Comparison of ENCODE assay signal across 9 cellular contexts in genomic region chr7:151599401-151600227, GRCh38.
DNase-seq lines count a peak whose midpoint lies in the region; ATAC-seq and TF ChIP-seq lines count a peak whose summit lies in the region.
"Had no signal": no experiment of that assay in that cellular context is flagged by ENCODE, and none has a peak within 500 bp of the region (broad histone marks: within the 10 kb centered on the region; RNA-seq: fewer than 3 reads in every experiment).

No MANE protein-coding gene starts in this region.

- no peak for TF ChIP-seq POLR2A in breast epithelium (IDR thresholded peaks at IDR 0.05)
- TF ChIP-seq POLR2A in transverse colon (IDR thresholded peaks at IDR 0.05): no peak

- no peaks in the 10 kb centered on the region for H3K9me3 ChIP-seq in breast epithelium
- H3K9me3 ChIP-seq in transverse colon: no peaks in the 10 kb centered on the region
- H3K9me3 ChIP-seq: BLaER1 had no signal

- DNase-seq in activated CD4-positive, alpha-beta memory T cell treated with anti-CD3 and anti-CD28 coated beads for 36 hours: peak; percentile 28
- no peak for DNase-seq in activated CD4-positive, alpha-beta memory T cell treated with anti-CD3 and anti-CD28 coated beads, Interleukin-2, amount 10 ng/mL, durations not matched to agents 7 days and 5 days
- DNase-seq in breast epithelium (ENCODE audit: low spot score in 2 of 2) (peak in 1 of 2 donors; percentile 35), left lobe of liver (ENCODE audit: low spot score) (no peak), transverse colon (peak; percentile 16), GM19238 (ENCODE audit: insufficient read length, low spot score) (no peak), NCI-H2081 treated with DMSO at 0.1 percent for 48 hours (lab: John Stamatoyannopoulos, UW) (no peak)

- peaks cover 18% of the 10 kb centered on the region for H3K4me1 Mint-ChIP-seq in activated CD4-positive, alpha-beta memory T cell treated with anti-CD3 and anti-CD28 coated beads for 36 hours (ENCODE audit: low read depth)
- H3K4me1 Mint-ChIP-seq in activated CD4-positive, alpha-beta memory T cell treated with anti-CD3 and anti-CD28 coated beads, Interleukin-2, amount 10 ng/mL, durations not matched to agents 7 days and 5 days: no peaks in the 10 kb centered on the region

- H3K27ac ChIP-seq in breast epithelium (peak overlapping the region; percentile 77 to 79), transverse colon (peak overlapping the region; percentile 71 to 87 (median 81))
- H3K27ac ChIP-seq: BLaER1 had no signal

- peak; percentile 41 for ATAC-seq in left lobe of liver
- no peak for ATAC-seq in GM21381 (IDR thresholded peaks at IDR 0.05; ENCODE audit: unreplicated experiment)

- H3K4me3 ChIP-seq in breast epithelium (no peak overlapping the region), transverse colon (no peak overlapping the region)
- H3K4me3 ChIP-seq: BLaER1 had no signal

- H3K27me3 ChIP-seq in breast epithelium (no peaks in the 10 kb centered on the region), transverse colon (no peaks in the 10 kb centered on the region)
- H3K27me3 ChIP-seq: BLaER1 had no signal

- no peak overlapping the region for H3K27ac Mint-ChIP-seq in activated CD4-positive, alpha-beta memory T cell treated with anti-CD3 and anti-CD28 coated beads for 36 hours
- no peak overlapping the region for H3K27ac Mint-ChIP-seq in activated CD4-positive, alpha-beta memory T cell treated with anti-CD3 and anti-CD28 coated beads, Interleukin-2, amount 10 ng/mL, durations not matched to agents 7 days and 5 days

- no peak overlapping the region for H3K4me3 Mint-ChIP-seq in activated CD4-positive, alpha-beta memory T cell treated with anti-CD3 and anti-CD28 coated beads for 36 hours
- H3K4me3 Mint-ChIP-seq in activated CD4-positive, alpha-beta memory T cell treated with anti-CD3 and anti-CD28 coated beads, Interleukin-2, amount 10 ng/mL, durations not matched to agents 7 days and 5 days: no peak overlapping the region

- no peak for TF ChIP-seq EP300 in transverse colon (IDR thresholded peaks at IDR 0.05; ENCODE audit: low read depth)

- H3K36me3 ChIP-seq in breast epithelium: no peaks in the 10 kb centered on the region
- H3K36me3 ChIP-seq in transverse colon: no peaks in the 10 kb centered on the region

- CTCF ChIA-PET in activated CD4-positive, alpha-beta memory T cell treated with anti-CD3 and anti-CD28 coated beads for 36 hours (lab: Charles Lee): interaction anchor here (0.7 to 1.9 kb wide), 4 partner anchors 33 to 285 kb away, joined by 3 to 4 read pairs (median 3); no protein-coding TSS in a partner anchor
- CTCF ChIA-PET in activated CD4-positive, alpha-beta memory T cell treated with anti-CD3 and anti-CD28 coated beads, Interleukin-2, amount 10 ng/mL, durations not matched to agents 7 days and 5 days (lab: Charles Lee): no interaction called here

- POLR2A ChIA-PET in activated CD4-positive, alpha-beta memory T cell treated with anti-CD3 and anti-CD28 coated beads for 36 hours (lab: Charles Lee): no interaction called here
- POLR2A ChIA-PET in activated CD4-positive, alpha-beta memory T cell treated with anti-CD3 and anti-CD28 coated beads, Interleukin-2, amount 10 ng/mL, durations not matched to agents 7 days and 5 days (lab: Charles Lee): no interaction called here

- peaks cover 0 to 3% of the 10 kb centered on the region in 2 donors for H3K4me1 ChIP-seq in breast epithelium
- peaks cover 0 to 23% (median 18%) of the 10 kb centered on the region in 4 donors for H3K4me1 ChIP-seq in transverse colon

- 60 to 64% methylated on average over 4 to 10 of the region's 10 CpGs for WGBS in transverse colon (ENCODE audit: low coverage in 1 of 2), 2 donors

- no peaks in the 10 kb centered on the region for H3K9me3 Mint-ChIP-seq in activated CD4-positive, alpha-beta memory T cell treated with anti-CD3 and anti-CD28 coated beads for 36 hours
- no peaks in the 10 kb centered on the region for H3K9me3 Mint-ChIP-seq in activated CD4-positive, alpha-beta memory T cell treated with anti-CD3 and anti-CD28 coated beads, Interleukin-2, amount 10 ng/mL, durations not matched to agents 7 days and 5 days

- H3K36me3 Mint-ChIP-seq in activated CD4-positive, alpha-beta memory T cell treated with anti-CD3 and anti-CD28 coated beads for 36 hours: peaks cover 2% of the 10 kb centered on the region
- H3K36me3 Mint-ChIP-seq in activated CD4-positive, alpha-beta memory T cell treated with anti-CD3 and anti-CD28 coated beads, Interleukin-2, amount 10 ng/mL, durations not matched to agents 7 days and 5 days (ENCODE audit: low read depth): no peaks in the 10 kb centered on the region

- H3K27me3 Mint-ChIP-seq in activated CD4-positive, alpha-beta memory T cell treated with anti-CD3 and anti-CD28 coated beads for 36 hours: no peaks in the 10 kb centered on the region
- no peaks in the 10 kb centered on the region for H3K27me3 Mint-ChIP-seq in activated CD4-positive, alpha-beta memory T cell treated with anti-CD3 and anti-CD28 coated beads, Interleukin-2, amount 10 ng/mL, durations not matched to agents 7 days and 5 days

- TF ChIP-seq CTCF in breast epithelium (IDR thresholded peaks at IDR 0.05): no peak
- TF ChIP-seq CTCF in transverse colon (IDR thresholded peaks at IDR 0.05): no peak

- intact Hi-C loops in activated CD4-positive, alpha-beta memory T cell treated with anti-CD3 and anti-CD28 coated beads for 36 hours (cut with micrococcal nuclease): no loop called here
- intact Hi-C loops in breast epithelium (cut with DNase I; ENCODE audit: low total_unique reads): no loop called here
- intact Hi-C loops in transverse colon (cut with DNase I; ENCODE audit: low total_unique reads): loop anchor here (1.0 kb wide), 1 partner anchor 79 kb away; no protein-coding TSS in a partner anchor

- in situ Hi-C loops in transverse colon (cut with MboI; ENCODE audit: low pct_ligation_motif_present in 1 of 4, low pct_unique_long_range_greater_than_20kb in 1 of 4, low sequenced_read_pairs in 3 of 4): no loop called here

Comparison
In these comparisons a context has a peak if more than half of its experiments do, and no peak if none do; other contexts are left out.
1. DNase-seq: peak in activated CD4-positive, alpha-beta memory T cell treated with anti-CD3 and anti-CD28 coated beads for 36 hours (single experiment) and transverse colon (single experiment); none in activated CD4-positive, alpha-beta memory T cell treated with anti-CD3 and anti-CD28 coated beads, Interleukin-2, amount 10 ng/mL, durations not matched to agents 7 days and 5 days (single experiment), left lobe of liver (single experiment), GM19238 (single experiment) and NCI-H2081 treated with DMSO at 0.1 percent for 48 hours (single experiment).